ENCODE assay signal across 18 cellular contexts in the genomic region with DNA sequence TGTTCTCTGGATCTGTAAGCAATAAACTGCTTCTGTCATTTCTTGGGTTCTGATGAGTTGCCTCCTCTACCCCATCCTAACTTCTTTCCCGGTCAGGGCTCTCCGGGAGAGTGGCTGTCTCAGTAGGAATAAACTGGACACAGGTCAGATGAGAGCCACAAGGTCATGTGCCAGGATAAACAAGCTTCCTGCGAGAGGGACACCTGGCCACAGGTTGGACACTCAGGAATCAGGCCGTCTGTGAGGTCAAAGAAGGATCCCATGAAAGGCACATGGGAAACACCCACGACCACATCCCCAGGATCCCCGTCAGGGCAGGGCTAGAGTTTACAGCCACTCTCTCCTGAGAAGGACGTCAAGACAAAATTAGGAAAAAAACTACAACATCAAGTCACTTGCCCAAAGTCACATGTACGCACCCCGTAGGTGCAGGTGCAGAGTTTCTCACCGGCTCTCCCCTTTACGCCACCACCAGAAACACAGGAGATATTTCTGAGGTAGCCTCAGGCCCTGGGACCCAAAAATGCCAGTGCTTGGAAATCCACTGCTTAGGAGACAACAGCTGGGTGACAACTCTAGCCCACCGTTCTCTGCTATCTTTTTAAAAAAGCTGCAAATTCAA.
"Had no signal": no experiment of that assay in that cellular context is flagged by ENCODE, and none has a peak within 500 bp of the region (broad histone marks: within the 10 kb centered on the region; RNA-seq: fewer than 3 reads in every experiment).

No MANE protein-coding gene starts in this region.

- ATAC-seq: effector memory CD8-positive, alpha-beta T cell; left cardiac atrium; left ventricle myocardium superior; naive thymus-derived CD4-positive, alpha-beta T cell had no signal

- H3K27me3 ChIP-seq: esophagus muscularis mucosa, hepatocyte, right atrium auricular region, thyroid gland, uterus had no signal

- H3K9me3 Mint-ChIP-seq: dendritic cell treated with granulocyte-macrophage colony-stimulating factor and Interleukin-4, amounts not matched to agents 40 ng/mL and 50 ng/mL, for 4 days; effector memory CD8-positive, alpha-beta T cell; neural crest cell; type B pancreatic cell had no signal

- H3K4me1 ChIP-seq: right atrium auricular region, uterus had no signal

- H3K27me3 Mint-ChIP-seq: type B pancreatic cell had no signal

- H3K36me3 ChIP-seq: thyroid gland had no signal

- FAIRE-seq: colon, kidney had no signal

- H3K27ac Mint-ChIP-seq: dendritic cell treated with granulocyte-macrophage colony-stimulating factor and Interleukin-4, amounts not matched to agents 40 ng/mL and 50 ng/mL, for 4 days; effector memory CD8-positive, alpha-beta T cell; type B pancreatic cell had no signal

- DNase-seq: effector memory CD8-positive, alpha-beta T cell; kidney; left cardiac atrium; left ventricle myocardium superior; naive thymus-derived CD4-positive, alpha-beta T cell; stimulated activated CD4-positive, alpha-beta T cell treated with anti-CD3 and anti-CD28 coated beads, Interleukin-2, amount 100 ng/mL, for 48 hours; stimulated activated naive CD4-positive, alpha-beta T cell treated with Interleukin-2 at 50 U/mL for 16 hours; thyroid gland; uterus had no signal

- H3K4me3 Mint-ChIP-seq: dendritic cell treated with granulocyte-macrophage colony-stimulating factor and Interleukin-4, amounts not matched to agents 40 ng/mL and 50 ng/mL, for 4 days; effector memory CD8-positive, alpha-beta T cell; naive thymus-derived CD4-positive, alpha-beta T cell; neural crest cell; type B pancreatic cell had no signal

- H3K4me3 ChIP-seq: esophagus muscularis mucosa, hepatocyte, right atrium auricular region, smooth muscle cell, thyroid gland, uterus had no signal

- H3K27ac ChIP-seq: epithelial cell of prostate, esophagus muscularis mucosa, hepatocyte, right atrium auricular region, thyroid gland, uterus had no signal

- H3K9me3 ChIP-seq: esophagus muscularis mucosa, right atrium auricular region, thyroid gland, uterus had no signal
